24 cellular contexts compared by ENCODE assay signal in genomic region chr20:57834306-57834863, GRCh38.
"Had no signal": no experiment of that assay in that cellular context is flagged by ENCODE, and none has a peak within 500 bp of the region (broad histone marks: within the 10 kb centered on the region; RNA-seq: fewer than 3 reads in every experiment).

No MANE protein-coding gene starts in this region.

- FAIRE-seq: colon, keratinocyte, small intestine had no signal

- H3K27me3 Mint-ChIP-seq: naive thymus-derived CD4-positive, alpha-beta T cell; stimulated activated naive CD8-positive, alpha-beta T cell treated with anti-CD3 and anti-CD28 coated beads, Interleukin-15, Interleukin-2, amounts not matched to agents 100 ng/mL and 50 ng/mL, for 24 hours had no signal

- H3K27ac ChIP-seq: epithelial cell of prostate, gastrocnemius medialis, left lung, neutrophil, prostate gland, right atrium auricular region, thoracic aorta, tibial nerve, upper lobe of right lung, uterus had no signal

- H3K4me1 ChIP-seq: left lung, prostate gland, right atrium auricular region, tibial nerve, upper lobe of right lung, uterus had no signal

- H3K4me3 ChIP-seq: gastrocnemius medialis, left lung, prostate gland, right atrium auricular region, thoracic aorta, tibial nerve, upper lobe of right lung, uterus had no signal

- H3K4me1 Mint-ChIP-seq: naive thymus-derived CD4-positive, alpha-beta T cell; stimulated activated naive B cell treated with anti-CD40 and anti-IgM and Interleukin-4, amounts not matched to agents 10 μg/mL and 1 μg/mL and 100 μg/mL, for 72 hours had no signal

- H3K9me3 ChIP-seq: gastrocnemius medialis, left lung, neutrophil, prostate gland, right atrium auricular region, thoracic aorta, tibial nerve, upper lobe of right lung, uterus had no signal

- DNase-seq: effector CD8-positive, alpha-beta T cell; gastrocnemius medialis; left lung; mesendoderm; midbrain; naive thymus-derived CD4-positive, alpha-beta T cell; nephron progenitor cell; small intestine; stimulated activated CD4-positive, alpha-beta T cell treated with anti-CD3 and anti-CD28 coated beads, Interleukin-15, amount 100 ng/mL, for 24 hours; stimulated activated CD4-positive, alpha-beta T cell treated with anti-CD3 and anti-CD28 coated beads, Interleukin-2, amount 100 ng/mL, for 48 hours; stimulated activated naive B cell treated with anti-CD40 and anti-IgM and Interleukin-4, amounts not matched to agents 10 μg/mL and 1 μg/mL and 100 μg/mL, for 72 hours; upper lobe of right lung; uterus had no signal

- H3K27me3 ChIP-seq: gastrocnemius medialis, left lung, neutrophil, right atrium auricular region, tibial nerve, upper lobe of right lung, uterus had no signal

- ATAC-seq: esophagus mucosa; gastrocnemius medialis; left lung; naive thymus-derived CD4-positive, alpha-beta T cell; stimulated activated naive B cell treated with anti-CD40 and anti-IgM and Interleukin-4, amounts not matched to agents 10 μg/mL and 1 μg/mL and 100 μg/mL, for 72 hours; upper lobe of right lung had no signal

- H3K4me3 Mint-ChIP-seq: endodermal cell; naive thymus-derived CD4-positive, alpha-beta T cell; nephron progenitor cell; stimulated activated naive B cell treated with anti-CD40 and anti-IgM and Interleukin-4, amounts not matched to agents 10 μg/mL and 1 μg/mL and 100 μg/mL, for 72 hours; stimulated activated naive CD8-positive, alpha-beta T cell treated with anti-CD3 and anti-CD28 coated beads, Interleukin-15, Interleukin-2, amounts not matched to agents 100 ng/mL and 50 ng/mL, for 24 hours had no signal

- H3K27ac Mint-ChIP-seq: endodermal cell; nephron progenitor cell; stimulated activated naive B cell treated with anti-CD40 and anti-IgM and Interleukin-4, amounts not matched to agents 10 μg/mL and 1 μg/mL and 100 μg/mL, for 72 hours; stimulated activated naive CD8-positive, alpha-beta T cell treated with anti-CD3 and anti-CD28 coated beads, Interleukin-15, Interleukin-2, amounts not matched to agents 100 ng/mL and 50 ng/mL, for 24 hours had no signal

- H3K36me3 ChIP-seq: gastrocnemius medialis, left lung, neutrophil, prostate gland, right atrium auricular region, thoracic aorta, tibial nerve, upper lobe of right lung, uterus had no signal

- H3K9me3 Mint-ChIP-seq: endodermal cell; naive thymus-derived CD4-positive, alpha-beta T cell; nephron progenitor cell; stimulated activated naive B cell treated with anti-CD40 and anti-IgM and Interleukin-4, amounts not matched to agents 10 μg/mL and 1 μg/mL and 100 μg/mL, for 72 hours; stimulated activated naive CD8-positive, alpha-beta T cell treated with anti-CD3 and anti-CD28 coated beads, Interleukin-15, Interleukin-2, amounts not matched to agents 100 ng/mL and 50 ng/mL, for 24 hours had no signal

- H3K36me3 Mint-ChIP-seq: naive thymus-derived CD4-positive, alpha-beta T cell; stimulated activated naive B cell treated with anti-CD40 and anti-IgM and Interleukin-4, amounts not matched to agents 10 μg/mL and 1 μg/mL and 100 μg/mL, for 72 hours had no signal
